In genomic region chr11:15069751-15070150, GRCh38 we compare ENCODE assay signal across 2 cellular contexts.
DNase-seq lines count a peak whose midpoint lies in the region; TF ChIP-seq lines count a peak whose summit lies in the region.
"Not testable (repeated sequence)": the region's sequence is repeated elsewhere in the genome, so short reads cannot be mapped to it uniquely, and the experiment has no call there.

No MANE protein-coding gene starts in this region.

- POLR2A ChIA-PET in HEK293 (lab: Yijun Ruan, JAX): not testable (repeated sequence)

- not testable (repeated sequence) for H3K27ac ChIP-seq in HEK293 (ENCODE audit: extremely low read depth, low read depth, low read length)

- H3K9me3 ChIP-seq in HEK293 (ENCODE audit: control insufficient read depth, insufficient read depth, low read depth, low read length): not testable (repeated sequence)

- H3K4me3 ChIP-seq in HEK293 (ENCODE audit: low read depth, low read length): not testable (repeated sequence)

- not testable (repeated sequence) for H3K36me3 ChIP-seq in HEK293 (ENCODE audit: control insufficient read depth in 2 of 2, insufficient read depth in 1 of 2, low read length in 2 of 2)

- TF ChIP-seq CTCF in HEK293 (tag by site-specific recombination; IDR thresholded peaks at IDR 0.05): not testable (repeated sequence)

- CTCF ChIA-PET in HEK293 (lab: Yijun Ruan, JAX): not testable (repeated sequence)

- H3K4me1 ChIP-seq in HEK293 (ENCODE audit: control insufficient read depth, insufficient read depth, low read length): not testable (repeated sequence)

- peak; percentile 7 for DNase-seq in DMS53 (lab: John Stamatoyannopoulos, UW)

TF ChIP-seq in HEK293, 187 proteins besides CTCF, POLR2A, EP300 and RAD21:
- peak; percentile 69 for TF ChIP-seq SETDB1 (IDR thresholded peaks at IDR 0.05; ENCODE audit: insufficient read length, low read length)
